1 cellular context compared by ENCODE assay signal in genomic region chr1:54096491-54097235, GRCh38.
TF ChIP-seq lines count a peak whose summit lies in the region.

No MANE protein-coding gene starts in this region.

TF ChIP-seq in GM23338, 12 proteins besides CTCF, POLR2A, EP300 and RAD21 (continued from another document):
- TF ChIP-seq ETS1 (IDR thresholded peaks at IDR 0.05), result no peak
- TF ChIP-seq ZNF331 (CRISPR knock-in tag; IDR thresholded peaks at IDR 0.05; ENCODE audit: low read depth), result no peak
- TF ChIP-seq REST (IDR thresholded peaks at IDR 0.05; ENCODE audit: unreplicated experiment), result no peak
- TF ChIP-seq ZNF462 (CRISPR knock-in tag; IDR thresholded peaks at IDR 0.05), result no peak
- TF ChIP-seq CREB1 (CRISPR knock-in tag; IDR thresholded peaks at IDR 0.05; ENCODE audit: low read depth), result no peak
